Comparison of ENCODE assay signal across 8 cellular contexts in genomic region chr5:74685979-74686631, GRCh38. TPM values are rescaled to one million over a fixed set of nuclear protein-coding genes. Genes with fewer than 3 reads are reported as not detected.
A peak's percentile ranks its signal among the peaks of the same experiment; 100 is the strongest.
DNase-seq lines count a peak whose midpoint lies in the region; ATAC-seq and TF ChIP-seq lines count a peak whose summit lies in the region.

No MANE protein-coding gene starts in this region.

- peak overlapping the region; percentile 82 for H3K27ac Mint-ChIP-seq in activated naive CD8-positive, alpha-beta T cell treated with anti-CD3 and anti-CD28 coated beads, Interleukin-2, amount 10 ng/mL, durations not matched to agents 7 days and 5 days

- peaks cover 8% of the 10 kb centered on the region for H3K36me3 Mint-ChIP-seq in activated naive CD8-positive, alpha-beta T cell treated with anti-CD3 and anti-CD28 coated beads, Interleukin-2, amount 10 ng/mL, durations not matched to agents 7 days and 5 days

- peak overlapping the region; percentile 90 for H3K4me3 Mint-ChIP-seq in activated naive CD8-positive, alpha-beta T cell treated with anti-CD3 and anti-CD28 coated beads, Interleukin-2, amount 10 ng/mL, durations not matched to agents 7 days and 5 days

- no peak for DNase-seq in activated naive CD8-positive, alpha-beta T cell treated with anti-CD3 and anti-CD28 coated beads, Interleukin-2, amount 10 ng/mL, durations not matched to agents 7 days and 5 days
- DNase-seq in spleen, result no peak
- DNase-seq in HuH-7 (ENCODE audit: low spot score), result no peak
- no peak for DNase-seq in SW 1271 (lab: John Stamatoyannopoulos, UW)

- H3K4me1 ChIP-seq in ACC112 (ENCODE audit: control insufficient read depth, insufficient read depth, low read length, unreplicated experiment) (peaks cover 21% of the 10 kb centered on the region), iPS-15b (ENCODE audit: control insufficient read depth, insufficient read depth, low read length) (peaks cover 5% of the 10 kb centered on the region), spleen (peaks cover 4 to 34% (median 26%) of the 10 kb centered on the region in 6 donors)

- 27 to 42% (median 38%) methylated on average over 10 of the region's 10 CpGs for WGBS in spleen, 5 donors

- TF ChIP-seq CTCF in spleen (IDR thresholded peaks at IDR 0.05 in 8 of 11, conservative IDR thresholded peaks at IDR 0.05 in 3 of 11), result no peak

- H3K27me3 ChIP-seq in ACC112 (ENCODE audit: insufficient read depth, low read length), result no peaks in the 10 kb centered on the region
- no peaks in the 10 kb centered on the region for H3K27me3 ChIP-seq in iPS-15b (ENCODE audit: control insufficient read depth, insufficient read depth, low read length)
- no peaks in the 10 kb centered on the region for H3K27me3 ChIP-seq in spleen (replicated peaks in 1 of 7)

- ATAC-seq in GM19035 (IDR thresholded peaks at IDR 0.05; ENCODE audit: unreplicated experiment) (peak; percentile 55), HG03354 (IDR thresholded peaks at IDR 0.05; ENCODE audit: poor library complexity, severe bottlenecking, unreplicated experiment) (peak; percentile 61)
- peak; percentile 9 for ATAC-seq in activated naive CD8-positive, alpha-beta T cell treated with anti-CD3 and anti-CD28 coated beads, Interleukin-2, amount 10 ng/mL, durations not matched to agents 7 days and 5 days (ENCODE audit: low read depth)

- H3K4me3 ChIP-seq in ACC112 (ENCODE audit: low read depth, low read length), result peak overlapping the region; percentile 86
- H3K4me3 ChIP-seq in iPS-15b (ENCODE audit: low read depth, low read length), result peak overlapping the region; percentile 88
- H3K4me3 ChIP-seq in spleen, result peak overlapping the region; percentile 67 to 93 (median 83)

- intact Hi-C loops in spleen (cut with DNase I; ENCODE audit: low total_unique reads), result no loop called here

- H3K4me1 Mint-ChIP-seq in activated naive CD8-positive, alpha-beta T cell treated with anti-CD3 and anti-CD28 coated beads, Interleukin-2, amount 10 ng/mL, durations not matched to agents 7 days and 5 days, result peaks cover 24% of the 10 kb centered on the region

- peaks cover 18% of the 10 kb centered on the region for H3K36me3 ChIP-seq in ACC112 (ENCODE audit: insufficient read depth, low read length)
- no peaks in the 10 kb centered on the region for H3K36me3 ChIP-seq in iPS-15b (ENCODE audit: control insufficient read depth, insufficient read depth, low read length)
- peaks cover 0 to 25% (median 12%) of the 10 kb centered on the region in 6 donors for H3K36me3 ChIP-seq in spleen

- peak in 1 of 3 donors; percentile 5 for TF ChIP-seq POLR2A in spleen (IDR thresholded peaks at IDR 0.05)

- POLR2A ChIA-PET in activated naive CD8-positive, alpha-beta T cell treated with anti-CD3 and anti-CD28 coated beads, Interleukin-2, amount 10 ng/mL, durations not matched to agents 7 days and 5 days (lab: Charles Lee), result interaction anchor here (0.7 to 1.2 kb wide), 4 partner anchors 46 to 81 kb away, joined by 3 to 4 read pairs (median 3); partner anchors contain the start of genes ENC1, GFM2 and NSA2

- H3K27me3 Mint-ChIP-seq in activated naive CD8-positive, alpha-beta T cell treated with anti-CD3 and anti-CD28 coated beads, Interleukin-2, amount 10 ng/mL, durations not matched to agents 7 days and 5 days, result peaks cover 16% of the 10 kb centered on the region

- H3K27ac ChIP-seq in ACC112 (ENCODE audit: low read depth, low read length), result no peak overlapping the region
- H3K27ac ChIP-seq in spleen, result peak overlapping the region in 6 of 8 donors; percentile 81 to 95 (median 90)

- peaks cover 26% of the 10 kb centered on the region for H3K79me2 ChIP-seq in ACC112 (ENCODE audit: control insufficient read depth, insufficient read depth, low read length, unreplicated experiment)

- no peaks in the 10 kb centered on the region for H3K9me3 ChIP-seq in iPS-15b (ENCODE audit: control insufficient read depth, insufficient read depth, low read length)
- H3K9me3 ChIP-seq in spleen, result no peaks in the 10 kb centered on the region

- H2AFZ ChIP-seq in ACC112 (ENCODE audit: low read length, unreplicated experiment), result peak overlapping the region; percentile 73

- H3K9ac ChIP-seq in iPS-15b (ENCODE audit: low read depth, low read length), result peak overlapping the region; percentile 57

- H3K9me3 Mint-ChIP-seq in activated naive CD8-positive, alpha-beta T cell treated with anti-CD3 and anti-CD28 coated beads, Interleukin-2, amount 10 ng/mL, durations not matched to agents 7 days and 5 days, result no peaks in the 10 kb centered on the region

RNA-seq across cellular contexts. Expression of gene HEXB, which starts 1.1 kb away (rescaled TPM):
- 10 to 100 TPM; 68.5 to 70.6 TPM for total RNA-seq in activated naive CD8-positive, alpha-beta T cell treated with anti-CD3 and anti-CD28 coated beads, Interleukin-2, amount 10 ng/mL, durations not matched to agents 7 days and 5 days
- 100 to 1,000 TPM in 3 of 7 donors, 10 to 100 TPM in 4; 69.1 to 119 (median 94.3) TPM for total RNA-seq in spleen
- polyA plus RNA-seq in spleen, result 10 to 100 TPM; 61.9 to 77.4 (median 70.8) TPM

RNA-seq across cellular contexts. Expression of gene ENC1, which starts 45.6 kb away (rescaled TPM):
- under 1 TPM; 0.78 to 0.96 TPM for total RNA-seq in activated naive CD8-positive, alpha-beta T cell treated with anti-CD3 and anti-CD28 coated beads, Interleukin-2, amount 10 ng/mL, durations not matched to agents 7 days and 5 days
- 10 to 100 TPM in 6 of 7 donors, 1 to 10 TPM in 1; 5.4 to 19.5 (median 13.5) TPM for total RNA-seq in spleen
- polyA plus RNA-seq in spleen, result 10 to 100 TPM in 1 of 3 donors, 1 to 10 TPM in 2; 3.8 to 10.0 (median 7.4) TPM

Comparison
In these comparisons a context has a peak if more than half of its experiments do, and no peak if none do; other contexts are left out.
1. ATAC-seq: peak in every context shown above with its lines; median percentile 61 in HG03354; 55 in GM19035; 9 in activated naive CD8-positive, alpha-beta T cell treated with anti-CD3 and anti-CD28 coated beads, Interleukin-2, amount 10 ng/mL, durations not matched to agents 7 days and 5 days.